22 cellular contexts compared by ENCODE assay signal in genomic region chr3:123258359-123258758, GRCh38.
"Had no signal": no experiment of that assay in that cellular context is flagged by ENCODE, and none has a peak within 500 bp of the region (broad histone marks: within the 10 kb centered on the region; RNA-seq: fewer than 3 reads in every experiment).

No MANE protein-coding gene starts in this region.

- H3K4me3 ChIP-seq: ascending aorta, breast epithelium, esophagus muscularis mucosa, lung, thoracic aorta, upper lobe of right lung had no signal

- H3K36me3 Mint-ChIP-seq: mesothelial cell of epicardium had no signal

- H3K4me1 ChIP-seq: ascending aorta, breast epithelium, upper lobe of right lung had no signal

- H3K9me3 Mint-ChIP-seq: activated B cell treated with CpG ODN at 0.5 μM for 24 hours; activated CD4-positive, alpha-beta memory T cell treated with anti-CD3 and anti-CD28 coated beads, Interleukin-2, amount 10 ng/mL, durations not matched to agents 7 days and 5 days; activated naive CD4-positive, alpha-beta T cell treated with anti-CD3 and anti-CD28 coated beads for 36 hours; activated naive CD8-positive, alpha-beta T cell treated with anti-CD3 and anti-CD28 coated beads, Interleukin-2, amount 50 U/mL, for 24 hours; activated T-cell treated with anti-CD3 and anti-CD28 coated beads, Interleukin-2, amount 50 U/mL, for 24 hours; dendritic cell treated with granulocyte-macrophage colony-stimulating factor and Interleukin-4, amounts not matched to agents 40 ng/mL and 50 ng/mL, for 4 days; mesothelial cell of epicardium; nephron; stimulated activated naive B cell treated with anti-CD40 and anti-IgM and Interleukin-4, amounts not matched to agents 10 μg/mL and 1 μg/mL and 100 μg/mL, for 72 hours; T-helper 2 cell treated with Interferon-gamma antibody and Interleukin-4, amounts not matched to agents 5 μg/mL and 100 μg/mL, for 36 hours had no signal

- H3K9me3 ChIP-seq: ascending aorta, breast epithelium, esophagus muscularis mucosa, thoracic aorta, upper lobe of right lung had no signal

- H3K27ac ChIP-seq: ascending aorta, breast epithelium, esophagus muscularis mucosa, foreskin keratinocyte, thoracic aorta, upper lobe of right lung had no signal

- H3K4me1 Mint-ChIP-seq: activated B cell treated with CpG ODN at 0.5 μM for 24 hours; activated naive CD8-positive, alpha-beta T cell treated with anti-CD3 and anti-CD28 coated beads, Interleukin-2, amount 50 U/mL, for 24 hours had no signal

- H3K4me3 Mint-ChIP-seq: activated B cell treated with CpG ODN at 0.5 μM for 24 hours; activated CD4-positive, alpha-beta memory T cell treated with anti-CD3 and anti-CD28 coated beads, Interleukin-2, amount 10 ng/mL, durations not matched to agents 7 days and 5 days; activated naive CD4-positive, alpha-beta T cell treated with anti-CD3 and anti-CD28 coated beads for 36 hours; activated naive CD8-positive, alpha-beta T cell treated with anti-CD3 and anti-CD28 coated beads, Interleukin-2, amount 50 U/mL, for 24 hours; activated T-cell treated with anti-CD3 and anti-CD28 coated beads, Interleukin-2, amount 50 U/mL, for 24 hours; dendritic cell treated with granulocyte-macrophage colony-stimulating factor and Interleukin-4, amounts not matched to agents 40 ng/mL and 50 ng/mL, for 4 days; mesothelial cell of epicardium; nephron; stimulated activated naive B cell treated with anti-CD40 and anti-IgM and Interleukin-4, amounts not matched to agents 10 μg/mL and 1 μg/mL and 100 μg/mL, for 72 hours; T-helper 2 cell treated with Interferon-gamma antibody and Interleukin-4, amounts not matched to agents 5 μg/mL and 100 μg/mL, for 36 hours had no signal

- H3K27me3 Mint-ChIP-seq: activated B cell treated with CpG ODN at 0.5 μM for 24 hours; activated CD4-positive, alpha-beta memory T cell treated with anti-CD3 and anti-CD28 coated beads, Interleukin-2, amount 10 ng/mL, durations not matched to agents 7 days and 5 days; activated naive CD8-positive, alpha-beta T cell treated with anti-CD3 and anti-CD28 coated beads, Interleukin-2, amount 50 U/mL, for 24 hours; activated T-cell treated with anti-CD3 and anti-CD28 coated beads, Interleukin-2, amount 50 U/mL, for 24 hours; dendritic cell treated with granulocyte-macrophage colony-stimulating factor and Interleukin-4, amounts not matched to agents 40 ng/mL and 50 ng/mL, for 4 days; stimulated activated naive B cell treated with anti-CD40 and anti-IgM and Interleukin-4, amounts not matched to agents 10 μg/mL and 1 μg/mL and 100 μg/mL, for 72 hours had no signal

- H3K27ac Mint-ChIP-seq: activated B cell treated with CpG ODN at 0.5 μM for 24 hours; activated CD4-positive, alpha-beta memory T cell treated with anti-CD3 and anti-CD28 coated beads, Interleukin-2, amount 10 ng/mL, durations not matched to agents 7 days and 5 days; activated T-cell treated with anti-CD3 and anti-CD28 coated beads, Interleukin-2, amount 50 U/mL, for 24 hours; dendritic cell treated with granulocyte-macrophage colony-stimulating factor and Interleukin-4, amounts not matched to agents 40 ng/mL and 50 ng/mL, for 4 days; nephron; stimulated activated naive B cell treated with anti-CD40 and anti-IgM and Interleukin-4, amounts not matched to agents 10 μg/mL and 1 μg/mL and 100 μg/mL, for 72 hours; T-helper 2 cell treated with Interferon-gamma antibody and Interleukin-4, amounts not matched to agents 5 μg/mL and 100 μg/mL, for 36 hours had no signal

- H3K36me3 ChIP-seq: breast epithelium, thoracic aorta had no signal

- H3K27me3 ChIP-seq: ascending aorta, breast epithelium, esophagus muscularis mucosa, foreskin keratinocyte, upper lobe of right lung had no signal

- DNase-seq: activated B cell treated with CpG ODN at 0.5 μM for 24 hours; activated CD4-positive, alpha-beta memory T cell treated with anti-CD3 and anti-CD28 coated beads, Interleukin-2, amount 10 ng/mL, durations not matched to agents 7 days and 5 days; activated CD4-positive, alpha-beta T cell treated with anti-CD3 and anti-CD28 coated beads for 48 hours; activated naive CD4-positive, alpha-beta T cell treated with anti-CD3 and anti-CD28 coated beads for 36 hours; activated naive CD8-positive, alpha-beta T cell treated with anti-CD3 and anti-CD28 coated beads, Interleukin-2, amount 50 U/mL, for 24 hours; activated T-cell treated with anti-CD3 and anti-CD28 coated beads, Interleukin-2, amount 50 U/mL, for 24 hours; effector CD8-positive, alpha-beta T cell; glutamatergic neuron; islet precursor cell; posterior cingulate gyrus; stimulated activated naive B cell treated with anti-CD40 and anti-IgM and Interleukin-4, amounts not matched to agents 10 μg/mL and 1 μg/mL and 100 μg/mL, for 72 hours; upper lobe of right lung had no signal
